In the genomic region with DNA sequence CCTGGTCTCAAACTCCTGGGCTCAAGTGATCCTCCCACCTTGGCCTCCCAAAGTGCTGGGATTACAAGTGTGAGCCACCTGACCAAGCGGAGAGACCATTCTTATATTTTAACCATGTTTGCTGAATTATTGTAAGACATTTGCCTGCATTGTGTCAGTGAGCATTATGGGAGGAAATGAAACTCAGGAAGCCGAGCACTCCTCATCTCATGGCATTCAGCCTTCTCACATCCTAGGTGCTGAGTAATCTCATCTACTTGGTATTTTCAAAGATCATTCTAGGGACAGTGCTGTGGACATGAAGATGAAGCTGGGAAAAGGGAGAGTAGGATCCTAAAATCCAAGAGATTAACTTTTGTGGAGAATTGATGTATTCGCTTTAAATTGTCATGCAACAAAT, we compare ENCODE assay signal across 19 cellular contexts.
DNase-seq lines count a peak whose midpoint lies in the region; TF ChIP-seq lines count a peak whose summit lies in the region.
"Had no signal": no experiment of that assay in that cellular context is flagged by ENCODE, and none has a peak within 500 bp of the region (broad histone marks: within the 10 kb centered on the region; RNA-seq: fewer than 3 reads in every experiment).

No MANE protein-coding gene starts in this region.

- H3K36me3 ChIP-seq in ascending aorta, result no peaks in the 10 kb centered on the region
- H3K36me3 ChIP-seq: BLaER1 had no signal

- H3K27ac ChIP-seq in ascending aorta, result no peak overlapping the region
- H3K27ac ChIP-seq: 22Rv1, BLaER1 had no signal

- H3K27me3 ChIP-seq in ascending aorta, result no peaks in the 10 kb centered on the region
- H3K27me3 ChIP-seq: BLaER1 had no signal

- H3K9me3 ChIP-seq in ascending aorta, result no peaks in the 10 kb centered on the region

- no peaks in the 10 kb centered on the region for H3K4me1 ChIP-seq in ascending aorta

- DNase-seq in SIG-M5 treated with dmso at 0.1 percent for 504 hours (lab: John Stamatoyannopoulos, UW; ENCODE audit: unreplicated experiment) (peak; percentile 45), SIG-M5 (lab: John Stamatoyannopoulos, UW) (no peak), NOMO-1 treated with DMSO at 0.1 percent for 48 hours (lab: John Stamatoyannopoulos, UW; ENCODE audit: unreplicated experiment) (peak; percentile 26), dermis blood vessel endothelial cell (peak; percentile 7), ecto neural progenitor cell (ENCODE audit: low spot score) (no peak), HuH-7 (ENCODE audit: low spot score) (no peak), ascending aorta (ENCODE audit: low spot score in 2 of 2) (no peak), cerebellar cortex (ENCODE audit: low spot score) (no peak)
- DNase-seq: DMS 273 treated with DMSO at 0.1 percent for 48 hours, GDM1, Kasumi-1, MM.1S, NCI-H1436, NCI-H2029, NCI-H2171, NCI-H446, NCI-H748 treated with DMSO at 0.1 percent for 48 hours had no signal

- no peak overlapping the region for H3K4me3 ChIP-seq in ascending aorta
- H3K4me3 ChIP-seq: BLaER1 had no signal

- no peak for TF ChIP-seq CTCF in ascending aorta (IDR thresholded peaks at IDR 0.05)

- intact Hi-C loops in ascending aorta (cut with DNase I), result no loop called here

Comparison
In these comparisons a context has a peak if more than half of its experiments do, and no peak if none do; other contexts are left out.
1. DNase-seq: peak in SIG-M5 treated with dmso at 0.1 percent for 504 hours (single experiment), NOMO-1 treated with DMSO at 0.1 percent for 48 hours (single experiment) and dermis blood vessel endothelial cell (single experiment); none in SIG-M5 (single experiment), ecto neural progenitor cell (single experiment), HuH-7 (single experiment), ascending aorta (0 of 2) and cerebellar cortex (single experiment).